8 cellular contexts compared by ENCODE assay signal in the genomic region with DNA sequence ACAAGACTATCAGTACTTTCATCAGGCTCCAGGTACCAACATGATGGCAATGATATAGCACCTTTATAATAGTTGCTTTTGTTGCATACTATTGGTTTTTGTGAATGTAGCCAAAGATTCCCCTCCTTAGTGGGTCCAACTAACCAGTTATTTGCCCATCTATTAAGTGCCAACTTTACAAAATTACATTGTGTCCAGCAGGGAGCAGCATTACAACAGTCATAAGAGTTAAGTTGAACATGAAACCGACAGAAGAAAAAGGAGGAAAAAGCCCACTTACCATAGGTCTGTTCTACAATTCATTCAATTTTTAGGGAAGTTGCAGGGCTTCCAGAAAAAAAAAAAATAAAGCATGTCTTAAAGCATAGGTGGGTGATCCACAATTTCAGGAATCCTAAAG.
A peak's percentile ranks its signal among the peaks of the same experiment; 100 is the strongest.
DNase-seq lines count a peak whose midpoint lies in the region; ATAC-seq and TF ChIP-seq lines count a peak whose summit lies in the region.

No MANE protein-coding gene starts in this region.

- peak; percentile 56 for ATAC-seq in GM18870 (IDR thresholded peaks at IDR 0.05; ENCODE audit: unreplicated experiment)
- ATAC-seq in HG03175 (IDR thresholded peaks at IDR 0.05; ENCODE audit: unreplicated experiment): no peak

- TF ChIP-seq POLR2A in erythroblast (IDR thresholded peaks at IDR 0.05; ENCODE audit: low read length): no peak

- DNase-seq in AG20443 (ENCODE audit: low spot score) (peak; percentile 29), NCI-H526 (lab: John Stamatoyannopoulos, UW) (peak; percentile 51 to 62), erythroblast (lab: John Stamatoyannopoulos, UW) (peak; percentile 65 to 73), putamen (ENCODE audit: low spot score) (peak; percentile 19), GM19238 (ENCODE audit: insufficient read length, low spot score) (no peak), DMS79 treated with DMSO at 0.1 percent for 48 hours (lab: John Stamatoyannopoulos, UW) (no peak)

Comparison
In these comparisons a context has a peak if more than half of its experiments do, and no peak if none do; other contexts are left out.
1. DNase-seq: peak in AG20443 (single experiment), NCI-H526 (2 of 2), erythroblast (2 of 2) and putamen (single experiment); none in GM19238 (single experiment) and DMS79 treated with DMSO at 0.1 percent for 48 hours (single experiment).